In genomic region chr22:49958961-49959781, GRCh38 we compare ENCODE assay signal across 8 cellular contexts. TPM values are rescaled to one million over a fixed set of nuclear protein-coding genes. Genes with fewer than 3 reads are reported as not detected.
DNase-seq lines count a peak whose midpoint lies in the region; ATAC-seq and TF ChIP-seq lines count a peak whose summit lies in the region.

No MANE protein-coding gene starts in this region.

- H3K27me3 Mint-ChIP-seq in dendritic cell treated with granulocyte-macrophage colony-stimulating factor and Interleukin-4, amounts not matched to agents 40 ng/mL and 50 ng/mL, for 4 days = no peaks in the 10 kb centered on the region
- peaks cover 0 to 4% (median 0%) of the 10 kb centered on the region in 3 donors for H3K27me3 Mint-ChIP-seq in naive B cell

- peak overlapping the region; percentile 86 for H3K4me2 ChIP-seq in Karpas-422 (ENCODE audit: low read depth, low read length, poor library complexity, severe bottlenecking)

- H2AFZ ChIP-seq in Karpas-422 (ENCODE audit: low read length) = no peak overlapping the region

- no peak for TF ChIP-seq CTCF in AG04449 (IDR thresholded peaks at IDR 0.05; ENCODE audit: insufficient read depth, low read length, missing control alignments)

- DNase-seq in AG04449 (ENCODE audit: low read depth, low spot score) = no peak
- no peak for DNase-seq in Karpas-422
- no peak for DNase-seq in naive B cell
- no peak for DNase-seq in OCI-M1 (lab: John Stamatoyannopoulos, UW)
- DNase-seq in H4 (ENCODE audit: low spot score) = no peak

- CTCF ChIA-PET in AG04449 (lab: Yijun Ruan, JAX) = no interaction called here

- H3K27ac Mint-ChIP-seq in dendritic cell treated with granulocyte-macrophage colony-stimulating factor and Interleukin-4, amounts not matched to agents 40 ng/mL and 50 ng/mL, for 4 days = peak overlapping the region; percentile 81
- H3K27ac Mint-ChIP-seq in naive B cell = peak overlapping the region; percentile 86 to 97 (median 94)

- H3K4me1 Mint-ChIP-seq in dendritic cell treated with granulocyte-macrophage colony-stimulating factor and Interleukin-4, amounts not matched to agents 40 ng/mL and 50 ng/mL, for 4 days (ENCODE audit: low read depth) = peaks cover 67% of the 10 kb centered on the region
- peaks cover 17 to 30% (median 22%) of the 10 kb centered on the region in 3 donors for H3K4me1 Mint-ChIP-seq in naive B cell

- H3K9me2 ChIP-seq in Karpas-422 (replicated peaks; ENCODE audit: insufficient read depth, low read length) = no peaks in the 10 kb centered on the region

- peak overlapping the region; percentile 91 for H3K9ac ChIP-seq in Karpas-422 (ENCODE audit: low read length)

- no peaks in the 10 kb centered on the region for H3K27me3 ChIP-seq in Karpas-422 (ENCODE audit: low read length)

- H3K4me3 Mint-ChIP-seq in dendritic cell treated with granulocyte-macrophage colony-stimulating factor and Interleukin-4, amounts not matched to agents 40 ng/mL and 50 ng/mL, for 4 days = peak overlapping the region; percentile 78
- peak overlapping the region; percentile 72 to 86 (median 82) for H3K4me3 Mint-ChIP-seq in naive B cell

- H3K4me1 ChIP-seq in Karpas-422 (ENCODE audit: low read length) = peaks cover 26% of the 10 kb centered on the region

- no peaks in the 10 kb centered on the region for H3K9me3 Mint-ChIP-seq in dendritic cell treated with granulocyte-macrophage colony-stimulating factor and Interleukin-4, amounts not matched to agents 40 ng/mL and 50 ng/mL, for 4 days
- no peaks in the 10 kb centered on the region for H3K9me3 Mint-ChIP-seq in naive B cell

- no peaks in the 10 kb centered on the region for H3K9me3 ChIP-seq in Karpas-422 (ENCODE audit: low read length)

- H3K4me3 ChIP-seq in AG04449 (ENCODE audit: low read depth, low read length) (peak overlapping the region; percentile 79), Karpas-422 (ENCODE audit: low read length) (peak overlapping the region; percentile 66)

- peaks cover 15% of the 10 kb centered on the region for H3K36me3 ChIP-seq in Karpas-422 (ENCODE audit: insufficient read depth, low read length)

- H3K27ac ChIP-seq in Karpas-422 (ENCODE audit: low read length) = no peak overlapping the region

- peaks cover 34% of the 10 kb centered on the region for H3K36me3 Mint-ChIP-seq in dendritic cell treated with granulocyte-macrophage colony-stimulating factor and Interleukin-4, amounts not matched to agents 40 ng/mL and 50 ng/mL, for 4 days (ENCODE audit: low read depth)
- H3K36me3 Mint-ChIP-seq in naive B cell = no peaks in the 10 kb centered on the region

- POLR2A ChIA-PET in AG04449 (lab: Yijun Ruan, JAX) = no interaction called here

- peaks cover 7% of the 10 kb centered on the region for H3K79me2 ChIP-seq in Karpas-422 (ENCODE audit: low read length)

- peaks cover 27% of the 10 kb centered on the region for H4K20me1 ChIP-seq in Karpas-422 (ENCODE audit: insufficient read depth, low read depth, low read length)

- intact Hi-C loops in dendritic cell treated with granulocyte-macrophage colony-stimulating factor and Interleukin-4, amounts not matched to agents 40 ng/mL and 50 ng/mL, for 4 days (cut with micrococcal nuclease) = no loop called here

- ATAC-seq in naive B cell (ENCODE audit: low read depth in 2 of 2) (no peak), HG02981 (IDR thresholded peaks at IDR 0.05; ENCODE audit: unreplicated experiment) (no peak), GM21367 (IDR thresholded peaks at IDR 0.05; ENCODE audit: unreplicated experiment) (no peak)

RNA-seq across cellular contexts. Expression of gene PIM3, which starts 1.4 kb away (rescaled TPM):
- total RNA-seq in Karpas-422 (2014; rRNA removed; shearing (Covaris generic); ENCODE audit: low replicate concordance) = 15.4 and 41.1 TPM in 2 replicates
- 10 to 100 TPM; 46.7 to 60.7 (median 55.0) TPM for polyA plus RNA-seq in naive B cell (ENCODE audit: low read depth in 6 of 6)
- 18.6 and 30.3 TPM in 2 replicates for total RNA-seq in H4 (2014; rRNA removed; shearing (Covaris generic))

RNA-seq across cellular contexts. Expression of gene CRELD2, which starts 40.7 kb away (rescaled TPM):
- total RNA-seq in Karpas-422 (2014; rRNA removed; shearing (Covaris generic); ENCODE audit: low replicate concordance) = 12.7 and 34.2 TPM in 2 replicates
- 10 to 100 TPM; 21.9 to 33.8 (median 28.0) TPM for polyA plus RNA-seq in naive B cell (ENCODE audit: low read depth in 6 of 6)
- 95.9 and 113 TPM in 2 replicates for total RNA-seq in H4 (2014; rRNA removed; shearing (Covaris generic))

RNA-seq across cellular contexts. Expression of gene ALG12, which starts 40.9 kb away (rescaled TPM):
- total RNA-seq in Karpas-422 (2014; rRNA removed; shearing (Covaris generic); ENCODE audit: low replicate concordance) = 4.7 and 4.8 TPM in 2 replicates
- polyA plus RNA-seq in naive B cell (ENCODE audit: low read depth in 6 of 6) = 10 to 100 TPM; 10.1 to 17.5 (median 13.0) TPM
- 13.9 and 22.3 TPM in 2 replicates for total RNA-seq in H4 (2014; rRNA removed; shearing (Covaris generic))

RNA-seq across cellular contexts. Expression of gene IL17REL, which starts 53.4 kb away (rescaled TPM):
- total RNA-seq in Karpas-422 (2014; rRNA removed; shearing (Covaris generic); ENCODE audit: low replicate concordance) = not detected in 2 replicates
- not detected for polyA plus RNA-seq in naive B cell (ENCODE audit: low read depth in 6 of 6)
- not detected in 2 replicates for total RNA-seq in H4 (2014; rRNA removed; shearing (Covaris generic))
